In the genomic region with DNA sequence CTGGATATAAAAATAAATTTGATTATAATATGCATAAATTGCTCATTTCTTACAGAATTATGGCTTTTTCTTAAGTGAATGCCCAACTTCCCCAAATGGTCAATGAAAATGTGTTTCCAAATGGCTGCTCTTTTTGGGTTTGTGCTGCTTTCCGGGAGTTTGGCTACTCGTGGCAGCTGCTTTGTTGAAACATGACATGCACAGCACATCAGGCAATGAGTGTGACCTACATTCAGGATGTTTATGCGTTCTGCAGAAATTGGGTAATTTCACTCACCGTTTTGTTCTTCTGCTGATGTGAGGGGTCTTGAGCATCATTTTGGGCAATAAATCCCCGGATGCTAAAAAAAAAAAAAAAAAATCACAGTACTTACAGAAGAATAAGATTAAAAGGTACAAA, we compare ENCODE assay signal across 5 cellular contexts.
"Had no signal": no experiment of that assay in that cellular context is flagged by ENCODE, and none has a peak within 500 bp of the region (broad histone marks: within the 10 kb centered on the region; RNA-seq: fewer than 3 reads in every experiment).

No MANE protein-coding gene starts in this region.

- DNase-seq: IMR-90, KBM-7 had no signal

- H3K27ac ChIP-seq: HL-60 had no signal

- ATAC-seq: HepG2, K562 had no signal

- H3K4me3 ChIP-seq: K562 had no signal
